ENCODE assay signal across 1 cellular context in genomic region chr19:309206-309565, GRCh38.
TF ChIP-seq lines count a peak whose summit lies in the region.

No MANE protein-coding gene starts in this region.

TF ChIP-seq in SK-N-SH treated with all-trans-retinoic acid at 6 μM for 48 hours, 23 proteins besides CTCF, POLR2A, EP300 and RAD21 (continued from another document):
- TF ChIP-seq, protein P1, sequence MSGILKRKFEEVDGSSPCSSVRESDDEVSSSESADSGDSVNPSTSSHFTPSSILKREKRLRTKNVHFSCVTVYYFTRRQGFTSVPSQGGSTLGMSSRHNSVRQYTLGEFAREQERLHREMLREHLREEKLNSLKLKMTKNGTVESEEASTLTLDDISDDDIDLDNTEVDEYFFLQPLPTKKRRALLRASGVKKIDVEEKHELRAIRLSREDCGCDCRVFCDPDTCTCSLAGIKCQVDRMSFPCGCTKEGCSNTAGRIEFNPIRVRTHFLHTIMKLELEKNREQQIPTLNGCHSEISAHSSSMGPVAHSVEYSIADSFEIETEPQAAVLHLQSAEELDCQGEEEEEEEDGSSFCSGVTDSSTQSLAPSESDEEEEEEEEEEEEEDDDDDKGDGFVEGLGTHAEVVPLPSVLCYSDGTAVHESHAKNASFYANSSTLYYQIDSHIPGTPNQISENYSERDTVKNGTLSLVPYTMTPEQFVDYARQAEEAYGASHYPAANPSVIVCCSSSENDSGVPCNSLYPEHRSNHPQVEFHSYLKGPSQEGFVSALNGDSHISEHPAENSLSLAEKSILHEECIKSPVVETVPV (CRISPR knock-in tag; IDR thresholded peaks at IDR 0.05), result no peak
- TF ChIP-seq GLIS3 (CRISPR knock-in tag; IDR thresholded peaks at IDR 0.05) (no peak), ZC3H10 (CRISPR knock-in tag; IDR thresholded peaks at IDR 0.05) (no peak), ZNF565 (CRISPR knock-in tag; conservative IDR thresholded peaks at IDR 0.05; ENCODE audit: low read depth) (no peak), TCF4 (CRISPR knock-in tag; IDR thresholded peaks at IDR 0.05; ENCODE audit: borderline replicate concordance) (no peak), TSHZ2 (CRISPR knock-in tag; IDR thresholded peaks at IDR 0.05) (no peak), TOX (CRISPR knock-in tag; IDR thresholded peaks at IDR 0.05; ENCODE audit: borderline replicate concordance) (no peak)
TF ChIP-seq in SK-N-SH treated with all-trans-retinoic acid at 6 μM for 48 hours: peak in this region for 0.
